Comparison of ENCODE assay signal across 8 cellular contexts in the genomic region with DNA sequence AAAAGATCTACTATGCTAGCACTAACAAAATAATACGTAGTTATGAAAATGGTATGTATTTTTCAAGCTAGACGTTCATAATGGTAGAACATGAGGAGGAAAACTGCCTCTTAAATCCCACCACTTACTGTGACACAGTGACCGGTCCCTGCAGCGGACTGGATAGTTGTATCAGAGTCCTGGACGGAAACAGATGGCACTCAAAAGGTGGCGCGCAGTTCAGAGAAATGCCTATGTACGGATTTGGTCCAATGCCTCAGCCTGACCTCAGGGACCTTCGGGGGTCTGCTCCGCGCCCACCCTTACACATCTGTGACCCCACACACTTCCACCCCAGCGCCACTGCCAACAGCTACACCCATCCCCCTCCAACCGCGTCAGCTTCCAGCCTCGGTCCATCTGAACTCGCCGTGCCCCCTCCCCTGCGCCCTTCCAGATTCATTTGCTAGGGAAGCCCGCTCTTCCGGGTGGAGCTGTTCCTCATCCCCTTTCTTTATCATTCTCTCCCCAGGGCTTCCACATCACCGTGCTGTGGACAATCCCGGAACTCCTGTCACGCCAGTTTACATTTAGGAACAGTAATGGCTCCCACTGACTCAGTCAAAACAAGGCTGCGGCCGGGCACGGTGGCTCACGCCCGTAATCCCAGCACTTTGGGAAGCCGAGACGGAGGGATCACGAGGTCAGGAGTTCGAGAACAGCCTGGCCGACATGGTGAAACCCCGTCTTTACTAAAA. TPM values are rescaled to one million over a fixed set of nuclear protein-coding genes. Genes with fewer than 3 reads are reported as not detected.
DNase-seq lines count a peak whose midpoint lies in the region; ATAC-seq and TF ChIP-seq lines count a peak whose summit lies in the region.

No MANE protein-coding gene starts in this region.

- no peak for DNase-seq in CD4-positive, alpha-beta memory T cell
- DNase-seq in H7 (peak; percentile 87), head of caudate nucleus (peak in 24 of 42 donors; percentile 28 to 72 (median 48)), nucleus accumbens (lab: John Stamatoyannopoulos, UW) (peak in 33 of 56 donors; percentile 16 to 63 (median 49)), cortex of kidney (lab: John Stamatoyannopoulos, UW) (no peak)
- peak in 1 of 2 donors; percentile 69 for DNase-seq in activated naive CD4-positive, alpha-beta T cell treated with anti-CD3 and anti-CD28 coated beads, Interleukin-2, amount 50 U/mL, for 72 hours (ENCODE audit: low spot score in 2 of 2)

- H3K27me3 ChIP-seq in CD4-positive, alpha-beta memory T cell (ENCODE audit: insufficient read depth, low read length): no peaks in the 10 kb centered on the region
- H3K27me3 ChIP-seq in H7 (ENCODE audit: control insufficient read depth, insufficient read depth, low read length) (no peaks in the 10 kb centered on the region), OCI-LY3 (ENCODE audit: low read depth, low read length) (no peaks in the 10 kb centered on the region)

- H3K4me3 Mint-ChIP-seq in CD4-positive, alpha-beta memory T cell: peak overlapping the region; percentile 91 to 100 (median 98)

- peaks cover 25 to 62% (median 40%) of the 10 kb centered on the region in 4 donors for H3K4me1 Mint-ChIP-seq in CD4-positive, alpha-beta memory T cell

- peaks cover 29% of the 10 kb centered on the region for H3K36me3 ChIP-seq in CD4-positive, alpha-beta memory T cell (ENCODE audit: insufficient read depth, low read length)
- H3K36me3 ChIP-seq in H7 (replicated peaks; ENCODE audit: control insufficient read depth, insufficient read depth, low read length) (peaks cover 28% of the 10 kb centered on the region), OCI-LY3 (replicated peaks; ENCODE audit: low read depth, low read length) (peaks cover 37% of the 10 kb centered on the region)

- peak overlapping the region; percentile 96 to 100 (median 99) for H3K27ac Mint-ChIP-seq in CD4-positive, alpha-beta memory T cell
- H3K27ac Mint-ChIP-seq in activated naive CD4-positive, alpha-beta T cell treated with anti-CD3 and anti-CD28 coated beads, Interleukin-2, amount 50 U/mL, for 72 hours: peak overlapping the region; percentile 98 to 100

- no peak for TF ChIP-seq CTCF in OCI-LY3 (IDR thresholded peaks at IDR 0.05; ENCODE audit: low read depth, low read length)

- peak overlapping the region; percentile 9 for H2AFZ ChIP-seq in OCI-LY3 (ENCODE audit: low read depth, low read length)

- peaks cover 21 to 63% of the 10 kb centered on the region in 2 donors for H3K36me3 Mint-ChIP-seq in CD4-positive, alpha-beta memory T cell
- H3K36me3 Mint-ChIP-seq in activated naive CD4-positive, alpha-beta T cell treated with anti-CD3 and anti-CD28 coated beads, Interleukin-2, amount 50 U/mL, for 72 hours: peaks cover 33 to 46% of the 10 kb centered on the region in 2 donors

- peak overlapping the region; percentile 93 for H3K27ac ChIP-seq in CD4-positive, alpha-beta memory T cell (ENCODE audit: low read depth, low read length)
- peak overlapping the region; percentile 82 for H3K27ac ChIP-seq in OCI-LY3 (ENCODE audit: low read length)

- POLR2A ChIA-PET in CD4-positive, alpha-beta memory T cell (lab: Charles Lee; ENCODE audit: partially characterized antibody): interaction anchor here (0.6 to 6.4 kb wide), 24 partner anchors 10 to 1207 kb away, joined by 3 to 142 read pairs (median 4); partner anchors contain the start of genes CDC42EP5, CNOT3, FIZ1 and KMT5C

- intact Hi-C loops in CD4-positive, alpha-beta memory T cell (cut with micrococcal nuclease): loop anchor here (5.0 to 10.0 kb wide), 3 partner anchors 246 to 1207 kb away; partner anchors contain the start of genes MYADM, RPS9 and U2AF2
- intact Hi-C loops in head of caudate nucleus (cut with DNase I): no loop called here

- peak; percentile 30 to 52 for ATAC-seq in activated naive CD4-positive, alpha-beta T cell treated with anti-CD3 and anti-CD28 coated beads, Interleukin-2, amount 50 U/mL, for 72 hours
- ATAC-seq in GM18505 (IDR thresholded peaks at IDR 0.05; ENCODE audit: unreplicated experiment): no peak

- no peak for TF ChIP-seq POLR2A in GM18505 (IDR thresholded peaks at IDR 0.05; ENCODE audit: borderline replicate concordance, extremely low read depth, insufficient read depth, insufficient read length)

- CTCF ChIA-PET in CD4-positive, alpha-beta memory T cell (lab: Charles Lee; ENCODE audit: partially characterized antibody): interaction anchor here (0.7 to 2.0 kb wide), 6 partner anchors 10 to 94 kb away, joined by 3 to 10 read pairs (median 4); partner anchors contain the start of gene LENG9

- H3K27me3 Mint-ChIP-seq in CD4-positive, alpha-beta memory T cell: peaks cover 0 to 3% of the 10 kb centered on the region in 2 donors

- peaks cover 63% of the 10 kb centered on the region for H3K79me2 ChIP-seq in OCI-LY3 (ENCODE audit: low read length)

- H3K9me3 ChIP-seq in CD4-positive, alpha-beta memory T cell (ENCODE audit: control insufficient read depth in 1 of 2, low read length in 2 of 2): no peaks in the 10 kb centered on the region
- no peaks in the 10 kb centered on the region for H3K9me3 ChIP-seq in OCI-LY3 (ENCODE audit: insufficient read depth, low read length)

- peaks cover 36% of the 10 kb centered on the region for H4K20me1 ChIP-seq in OCI-LY3 (ENCODE audit: insufficient read depth, low read length)

- peaks cover 0 to 9% (median 0%) of the 10 kb centered on the region in 8 donors for H3K9me3 Mint-ChIP-seq in CD4-positive, alpha-beta memory T cell
- no peaks in the 10 kb centered on the region for H3K9me3 Mint-ChIP-seq in activated naive CD4-positive, alpha-beta T cell treated with anti-CD3 and anti-CD28 coated beads, Interleukin-2, amount 50 U/mL, for 72 hours

- H3K4me1 ChIP-seq in CD4-positive, alpha-beta memory T cell (ENCODE audit: insufficient read depth, low read length): peaks cover 46% of the 10 kb centered on the region
- peaks cover 22% of the 10 kb centered on the region for H3K4me1 ChIP-seq in OCI-LY3 (ENCODE audit: low read length)

- H3K9ac ChIP-seq in OCI-LY3 (ENCODE audit: low read length): peak overlapping the region; percentile 95

- H3K4me2 ChIP-seq in OCI-LY3 (ENCODE audit: low read length): peak overlapping the region; percentile 69

- H3K4me3 ChIP-seq in CD4-positive, alpha-beta memory T cell (ENCODE audit: low read length in 2 of 2): peak overlapping the region; percentile 75 to 98
- H3K4me3 ChIP-seq in H7 (ENCODE audit: insufficient read depth, low read depth, low read length): peak overlapping the region; percentile 98
- peak overlapping the region; percentile 93 for H3K4me3 ChIP-seq in OCI-LY3 (ENCODE audit: low read length)

RNA-seq across cellular contexts. Expression of gene LENG8, which starts 0.8 kb away (rescaled TPM):
- 100 to 1,000 TPM; 535 to 565 TPM for total RNA-seq in CD4-positive, alpha-beta memory T cell
- polyA plus RNA-seq in CD4-positive, alpha-beta memory T cell: 10 to 100 TPM in 1 of 2 donors, 1 to 10 TPM in 1; 3.1 to 11.3 TPM
- 25.3 and 30.7 TPM in 2 replicates for total RNA-seq in H7 (2014; rRNA removed; shearing (Covaris generic))
- 100 to 1,000 TPM; 191 to 205 TPM for total RNA-seq in activated naive CD4-positive, alpha-beta T cell treated with anti-CD3 and anti-CD28 coated beads, Interleukin-2, amount 50 U/mL, for 72 hours

RNA-seq across cellular contexts. Expression of gene LENG9, which starts 15.4 kb away (rescaled TPM):
- 1 to 10 TPM; 7.2 to 7.3 TPM for total RNA-seq in CD4-positive, alpha-beta memory T cell
- under 1 TPM in 1 of 2 donors, not detected in 1; 0.59 TPM for polyA plus RNA-seq in CD4-positive, alpha-beta memory T cell
- total RNA-seq in H7 (2014; rRNA removed; shearing (Covaris generic)): 3.5 and 7.9 TPM in 2 replicates
- 1 to 10 TPM; 2.5 to 5.8 TPM for total RNA-seq in activated naive CD4-positive, alpha-beta T cell treated with anti-CD3 and anti-CD28 coated beads, Interleukin-2, amount 50 U/mL, for 72 hours

RNA-seq across cellular contexts. Expression of gene CDC42EP5, which starts 24.9 kb away (rescaled TPM):
- total RNA-seq in CD4-positive, alpha-beta memory T cell: not detected
- not detected for polyA plus RNA-seq in CD4-positive, alpha-beta memory T cell
- total RNA-seq in H7 (2014; rRNA removed; shearing (Covaris generic)): 0.70 and 4.3 TPM in 2 replicates
- not detected for total RNA-seq in activated naive CD4-positive, alpha-beta T cell treated with anti-CD3 and anti-CD28 coated beads, Interleukin-2, amount 50 U/mL, for 72 hours

RNA-seq across cellular contexts. Expression of gene TTYH1, which starts 32.9 kb away (rescaled TPM):
- not detected for total RNA-seq in CD4-positive, alpha-beta memory T cell
- polyA plus RNA-seq in CD4-positive, alpha-beta memory T cell: under 1 TPM in 1 of 2 donors, not detected in 1; 0.29 TPM
- 13.4 and 17.7 TPM in 2 replicates for total RNA-seq in H7 (2014; rRNA removed; shearing (Covaris generic))
- total RNA-seq in activated naive CD4-positive, alpha-beta T cell treated with anti-CD3 and anti-CD28 coated beads, Interleukin-2, amount 50 U/mL, for 72 hours: under 1 TPM in 1 of 2 donors, not detected in 1; 0.37 TPM

RNA-seq across cellular contexts. Expression of gene LAIR2, which starts 54.4 kb away (rescaled TPM):
- under 1 TPM; 0.81 to 0.97 TPM for total RNA-seq in CD4-positive, alpha-beta memory T cell
- polyA plus RNA-seq in CD4-positive, alpha-beta memory T cell: 10 to 100 TPM; 15.9 to 27.9 TPM
- not detected in 2 replicates for total RNA-seq in H7 (2014; rRNA removed; shearing (Covaris generic))
- 1 to 10 TPM; 1.7 to 8.4 TPM for total RNA-seq in activated naive CD4-positive, alpha-beta T cell treated with anti-CD3 and anti-CD28 coated beads, Interleukin-2, amount 50 U/mL, for 72 hours

Comparison
In these comparisons a context has a peak if more than half of its experiments do, and no peak if none do; other contexts are left out.
1. DNase-seq: peak in H7 (single experiment), head of caudate nucleus (24 of 42) and nucleus accumbens (33 of 56); none in CD4-positive, alpha-beta memory T cell (0 of 5) and cortex of kidney (single experiment).
2. Peak in every context shown above with its lines, with median percentiles within 50 percentile points of each other: H3K4me3 ChIP-seq.